ENCODE assay signal across 1 cellular context in genomic region chr2:182144039-182144779, GRCh38.
TF ChIP-seq lines count a peak whose summit lies in the region.

No MANE protein-coding gene starts in this region.

TF ChIP-seq in GM23338, 12 proteins besides CTCF, POLR2A, EP300 and RAD21:
- no peak for TF ChIP-seq CREB1 (CRISPR knock-in tag; IDR thresholded peaks at IDR 0.05; ENCODE audit: low read depth)
- TF ChIP-seq JUNB (IDR thresholded peaks at IDR 0.05; ENCODE audit: unreplicated experiment), result no peak
- TF ChIP-seq, protein P1, sequence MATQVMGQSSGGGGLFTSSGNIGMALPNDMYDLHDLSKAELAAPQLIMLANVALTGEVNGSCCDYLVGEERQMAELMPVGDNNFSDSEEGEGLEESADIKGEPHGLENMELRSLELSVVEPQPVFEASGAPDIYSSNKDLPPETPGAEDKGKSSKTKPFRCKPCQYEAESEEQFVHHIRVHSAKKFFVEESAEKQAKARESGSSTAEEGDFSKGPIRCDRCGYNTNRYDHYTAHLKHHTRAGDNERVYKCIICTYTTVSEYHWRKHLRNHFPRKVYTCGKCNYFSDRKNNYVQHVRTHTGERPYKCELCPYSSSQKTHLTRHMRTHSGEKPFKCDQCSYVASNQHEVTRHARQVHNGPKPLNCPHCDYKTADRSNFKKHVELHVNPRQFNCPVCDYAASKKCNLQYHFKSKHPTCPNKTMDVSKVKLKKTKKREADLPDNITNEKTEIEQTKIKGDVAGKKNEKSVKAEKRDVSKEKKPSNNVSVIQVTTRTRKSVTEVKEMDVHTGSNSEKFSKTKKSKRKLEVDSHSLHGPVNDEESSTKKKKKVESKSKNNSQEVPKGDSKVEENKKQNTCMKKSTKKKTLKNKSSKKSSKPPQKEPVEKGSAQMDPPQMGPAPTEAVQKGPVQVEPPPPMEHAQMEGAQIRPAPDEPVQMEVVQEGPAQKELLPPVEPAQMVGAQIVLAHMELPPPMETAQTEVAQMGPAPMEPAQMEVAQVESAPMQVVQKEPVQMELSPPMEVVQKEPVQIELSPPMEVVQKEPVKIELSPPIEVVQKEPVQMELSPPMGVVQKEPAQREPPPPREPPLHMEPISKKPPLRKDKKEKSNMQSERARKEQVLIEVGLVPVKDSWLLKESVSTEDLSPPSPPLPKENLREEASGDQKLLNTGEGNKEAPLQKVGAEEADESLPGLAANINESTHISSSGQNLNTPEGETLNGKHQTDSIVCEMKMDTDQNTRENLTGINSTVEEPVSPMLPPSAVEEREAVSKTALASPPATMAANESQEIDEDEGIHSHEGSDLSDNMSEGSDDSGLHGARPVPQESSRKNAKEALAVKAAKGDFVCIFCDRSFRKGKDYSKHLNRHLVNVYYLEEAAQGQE (IDR thresholded peaks at IDR 0.05; ENCODE audit: unreplicated experiment), result no peak
- no peak for TF ChIP-seq EZH2 (IDR thresholded peaks at IDR 0.05; ENCODE audit: low read depth, unreplicated experiment)
- TF ChIP-seq POLR2AphosphoS5 (IDR thresholded peaks at IDR 0.05; ENCODE audit: low read depth), result no peak
- TF ChIP-seq, protein P2, sequence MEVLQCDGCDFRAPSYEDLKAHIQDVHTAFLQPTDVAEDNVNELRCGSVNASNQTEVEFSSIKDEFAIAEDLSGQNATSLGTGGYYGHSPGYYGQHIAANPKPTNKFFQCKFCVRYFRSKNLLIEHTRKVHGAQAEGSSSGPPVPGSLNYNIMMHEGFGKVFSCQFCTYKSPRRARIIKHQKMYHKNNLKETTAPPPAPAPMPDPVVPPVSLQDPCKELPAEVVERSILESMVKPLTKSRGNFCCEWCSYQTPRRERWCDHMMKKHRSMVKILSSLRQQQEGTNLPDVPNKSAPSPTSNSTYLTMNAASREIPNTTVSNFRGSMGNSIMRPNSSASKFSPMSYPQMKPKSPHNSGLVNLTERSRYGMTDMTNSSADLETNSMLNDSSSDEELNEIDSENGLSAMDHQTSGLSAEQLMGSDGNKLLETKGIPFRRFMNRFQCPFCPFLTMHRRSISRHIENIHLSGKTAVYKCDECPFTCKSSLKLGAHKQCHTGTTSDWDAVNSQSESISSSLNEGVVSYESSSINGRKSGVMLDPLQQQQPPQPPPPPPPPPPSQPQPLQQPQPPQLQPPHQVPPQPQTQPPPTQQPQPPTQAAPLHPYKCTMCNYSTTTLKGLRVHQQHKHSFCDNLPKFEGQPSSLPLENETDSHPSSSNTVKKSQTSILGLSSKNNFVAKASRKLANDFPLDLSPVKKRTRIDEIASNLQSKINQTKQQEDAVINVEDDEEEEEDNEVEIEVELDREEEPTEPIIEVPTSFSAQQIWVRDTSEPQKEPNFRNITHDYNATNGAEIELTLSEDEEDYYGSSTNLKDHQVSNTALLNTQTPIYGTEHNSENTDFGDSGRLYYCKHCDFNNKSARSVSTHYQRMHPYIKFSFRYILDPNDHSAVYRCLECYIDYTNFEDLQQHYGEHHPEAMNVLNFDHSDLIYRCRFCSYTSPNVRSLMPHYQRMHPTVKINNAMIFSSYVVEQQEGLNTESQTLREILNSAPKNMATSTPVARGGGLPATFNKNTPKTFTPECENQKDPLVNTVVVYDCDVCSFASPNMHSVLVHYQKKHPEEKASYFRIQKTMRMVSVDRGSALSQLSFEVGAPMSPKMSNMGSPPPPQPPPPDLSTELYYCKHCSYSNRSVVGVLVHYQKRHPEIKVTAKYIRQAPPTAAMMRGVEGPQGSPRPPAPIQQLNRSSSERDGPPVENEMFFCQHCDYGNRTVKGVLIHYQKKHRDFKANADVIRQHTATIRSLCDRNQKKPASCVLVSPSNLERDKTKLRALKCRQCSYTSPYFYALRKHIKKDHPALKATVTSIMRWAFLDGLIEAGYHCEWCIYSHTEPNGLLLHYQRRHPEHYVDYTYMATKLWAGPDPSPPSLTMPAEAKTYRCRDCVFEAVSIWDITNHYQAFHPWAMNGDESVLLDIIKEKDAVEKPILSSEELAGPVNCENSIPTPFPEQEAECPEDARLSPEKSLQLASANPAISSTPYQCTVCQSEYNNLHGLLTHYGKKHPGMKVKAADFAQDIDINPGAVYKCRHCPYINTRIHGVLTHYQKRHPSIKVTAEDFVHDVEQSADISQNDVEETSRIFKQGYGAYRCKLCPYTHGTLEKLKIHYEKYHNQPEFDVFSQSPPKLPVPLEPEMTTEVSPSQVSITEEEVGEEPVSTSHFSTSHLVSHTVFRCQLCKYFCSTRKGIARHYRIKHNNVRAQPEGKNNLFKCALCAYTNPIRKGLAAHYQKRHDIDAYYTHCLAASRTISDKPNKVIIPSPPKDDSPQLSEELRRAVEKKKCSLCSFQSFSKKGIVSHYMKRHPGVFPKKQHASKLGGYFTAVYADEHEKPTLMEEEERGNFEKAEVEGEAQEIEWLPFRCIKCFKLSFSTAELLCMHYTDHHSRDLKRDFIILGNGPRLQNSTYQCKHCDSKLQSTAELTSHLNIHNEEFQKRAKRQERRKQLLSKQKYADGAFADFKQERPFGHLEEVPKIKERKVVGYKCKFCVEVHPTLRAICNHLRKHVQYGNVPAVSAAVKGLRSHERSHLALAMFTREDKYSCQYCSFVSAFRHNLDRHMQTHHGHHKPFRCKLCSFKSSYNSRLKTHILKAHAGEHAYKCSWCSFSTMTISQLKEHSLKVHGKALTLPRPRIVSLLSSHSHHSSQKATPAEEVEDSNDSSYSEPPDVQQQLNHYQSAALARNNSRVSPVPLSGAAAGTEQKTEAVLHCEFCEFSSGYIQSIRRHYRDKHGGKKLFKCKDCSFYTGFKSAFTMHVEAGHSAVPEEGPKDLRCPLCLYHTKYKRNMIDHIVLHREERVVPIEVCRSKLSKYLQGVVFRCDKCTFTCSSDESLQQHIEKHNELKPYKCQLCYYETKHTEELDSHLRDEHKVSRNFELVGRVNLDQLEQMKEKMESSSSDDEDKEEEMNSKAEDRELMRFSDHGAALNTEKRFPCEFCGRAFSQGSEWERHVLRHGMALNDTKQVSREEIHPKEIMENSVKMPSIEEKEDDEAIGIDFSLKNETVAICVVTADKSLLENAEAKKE (CRISPR knock-in tag; IDR thresholded peaks at IDR 0.05), result no peak
- no peak for TF ChIP-seq NANOG (IDR thresholded peaks at IDR 0.05; ENCODE audit: borderline replicate concordance)
